In the genomic region with DNA sequence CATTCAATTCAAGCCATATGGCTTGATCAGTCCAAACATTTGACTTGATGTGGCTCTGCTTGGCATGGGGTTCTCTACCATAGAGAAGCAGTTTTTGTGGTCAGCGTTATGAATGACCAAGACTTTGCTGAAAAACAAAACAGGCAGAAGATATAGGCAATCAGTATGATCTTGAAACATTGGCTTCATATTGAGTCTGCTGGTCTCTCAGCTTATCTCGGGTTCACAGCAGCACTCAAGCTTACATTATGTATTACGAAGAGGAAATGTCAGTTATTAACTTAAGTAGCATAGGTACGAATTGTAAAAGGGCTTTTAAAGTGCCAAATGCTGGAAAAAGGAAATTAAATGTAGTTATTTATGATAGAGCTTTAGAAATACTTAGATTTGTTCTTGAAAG, we compare ENCODE assay signal across 18 cellular contexts.
"Had no signal": no experiment of that assay in that cellular context is flagged by ENCODE, and none has a peak within 500 bp of the region (broad histone marks: within the 10 kb centered on the region; RNA-seq: fewer than 3 reads in every experiment).

No MANE protein-coding gene starts in this region.

- H3K27ac ChIP-seq: coronary artery, esophagus muscularis mucosa, gastrocnemius medialis, heart right ventricle, psoas muscle, stomach, thoracic aorta, transverse colon had no signal

- H3K9me3 ChIP-seq: esophagus muscularis mucosa, gastrocnemius medialis, heart right ventricle, psoas muscle, stomach, thoracic aorta, transverse colon had no signal

- DNase-seq: effector CD8-positive, alpha-beta T cell; gastrocnemius medialis; heart right ventricle; hypothalamus; kidney glomerular epithelial cell; naive thymus-derived CD4-positive, alpha-beta T cell; nephron progenitor cell; psoas muscle; stimulated activated CD4-positive, alpha-beta T cell treated with anti-CD3 and anti-CD28 coated beads, Interleukin-2, amount 100 ng/mL, for 24 hours; stimulated activated CD4-positive, alpha-beta T cell treated with anti-CD3 and anti-CD28 coated beads, Interleukin-4, amount 100 ng/mL, for 4 hours; stimulated activated naive CD4-positive, alpha-beta T cell; stomach; substantia nigra; transverse colon had no signal

- H3K27me3 ChIP-seq: esophagus muscularis mucosa, gastrocnemius medialis, heart right ventricle, stomach, transverse colon had no signal

- H3K36me3 ChIP-seq: esophagus muscularis mucosa, gastrocnemius medialis, heart right ventricle, stomach, thoracic aorta, transverse colon had no signal

- H3K4me3 ChIP-seq: coronary artery, esophagus muscularis mucosa, gastrocnemius medialis, heart right ventricle, psoas muscle, stomach, thoracic aorta, transverse colon had no signal

- ATAC-seq: gastrocnemius medialis; heart right ventricle; naive thymus-derived CD4-positive, alpha-beta T cell; psoas muscle; sciatic nerve had no signal

- H3K4me1 ChIP-seq: esophagus muscularis mucosa, gastrocnemius medialis, heart right ventricle, psoas muscle, stomach, transverse colon had no signal
